In the genomic region with DNA sequence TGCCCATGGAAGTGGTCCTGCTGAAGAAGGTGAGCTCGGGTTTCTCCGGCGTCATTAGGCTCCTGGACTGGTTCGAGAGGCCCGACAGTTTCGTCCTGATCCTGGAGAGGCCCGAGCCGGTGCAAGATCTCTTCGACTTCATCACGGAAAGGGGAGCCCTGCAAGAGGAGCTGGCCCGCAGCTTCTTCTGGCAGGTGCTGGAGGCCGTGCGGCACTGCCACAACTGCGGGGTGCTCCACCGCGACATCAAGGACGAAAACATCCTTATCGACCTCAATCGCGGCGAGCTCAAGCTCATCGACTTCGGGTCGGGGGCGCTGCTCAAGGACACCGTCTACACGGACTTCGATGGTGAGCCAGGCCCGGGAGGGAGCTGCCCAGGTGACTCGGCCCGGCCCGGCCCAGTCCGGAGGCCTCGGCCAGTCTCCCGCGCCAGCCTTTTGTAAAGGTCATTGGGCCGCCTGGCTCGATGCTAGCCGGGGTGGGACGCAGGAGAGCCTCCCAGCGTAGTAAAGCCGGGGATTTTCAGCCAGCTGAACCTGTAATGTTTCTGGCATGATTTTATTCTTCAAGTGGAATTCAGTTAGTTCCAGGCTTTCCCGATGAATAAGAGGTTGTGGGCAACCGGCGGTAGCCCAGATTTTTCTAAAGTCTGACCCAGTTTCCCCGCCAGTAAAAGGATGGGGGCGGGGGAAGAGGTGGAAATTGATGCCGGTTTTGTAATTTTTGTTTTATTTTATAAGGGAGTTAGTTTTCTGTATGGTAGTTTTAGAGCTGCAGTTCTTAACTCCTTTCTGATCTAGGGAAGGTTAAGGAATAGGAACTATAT, we compare ENCODE assay signal across 8 cellular contexts. TPM values are rescaled to one million over a fixed set of nuclear protein-coding genes. Genes with fewer than 3 reads are reported as not detected.
A peak's percentile ranks its signal among the peaks of the same experiment; 100 is the strongest.
DNase-seq lines count a peak whose midpoint lies in the region; ATAC-seq and TF ChIP-seq lines count a peak whose summit lies in the region.

No MANE protein-coding gene starts in this region.

- H3K27me3 Mint-ChIP-seq in stimulated activated memory B cell treated with anti-CD40 and anti-IgM and Interleukin-4, amounts not matched to agents 10 μg/mL and 1 μg/mL and 100 μg/mL, for 72 hours = no peaks in the 10 kb centered on the region

- H3K27ac ChIP-seq in cingulate gyrus (ENCODE audit: low read depth, low read length) (peak overlapping the region; percentile 87), liver (ENCODE audit: low read depth in 1 of 2, low read length in 2 of 2) (peak overlapping the region; percentile 87 to 93)

- H3K9me3 Mint-ChIP-seq in stimulated activated memory B cell treated with anti-CD40 and anti-IgM and Interleukin-4, amounts not matched to agents 10 μg/mL and 1 μg/mL and 100 μg/mL, for 72 hours = no peaks in the 10 kb centered on the region

- peaks cover 18 to 31% (median 26%) of the 10 kb centered on the region in 4 donors for H3K36me3 ChIP-seq in liver (ENCODE audit: control insufficient read depth in 4 of 4, insufficient read depth in 3 of 4, low read depth in 1 of 4, low read length in 3 of 4)

- peaks cover 71% of the 10 kb centered on the region for H3K4me1 Mint-ChIP-seq in stimulated activated memory B cell treated with anti-CD40 and anti-IgM and Interleukin-4, amounts not matched to agents 10 μg/mL and 1 μg/mL and 100 μg/mL, for 72 hours

- peak in 1 of 2 donors; percentile 22 for TF ChIP-seq RAD21 in liver (IDR thresholded peaks at IDR 0.05)

- peak overlapping the region; percentile 84 to 97 (median 94) for H3K4me3 ChIP-seq in liver (ENCODE audit: low read depth in 1 of 3, low read length in 3 of 3)

- H3K36me3 Mint-ChIP-seq in stimulated activated memory B cell treated with anti-CD40 and anti-IgM and Interleukin-4, amounts not matched to agents 10 μg/mL and 1 μg/mL and 100 μg/mL, for 72 hours = peaks cover 38% of the 10 kb centered on the region

- H3K9me3 ChIP-seq in liver (ENCODE audit: control insufficient read depth in 4 of 4, low read length in 3 of 4) = no peaks in the 10 kb centered on the region

- TF ChIP-seq CTCF in liver (IDR thresholded peaks at IDR 0.05; ENCODE audit: low read depth, low read length, missing input control) = no peak

- H3K4me1 ChIP-seq in liver (ENCODE audit: control insufficient read depth in 4 of 4, insufficient read depth in 4 of 4, low read length in 3 of 4) = peaks cover 3 to 17% (median 6%) of the 10 kb centered on the region in 4 donors

- peak overlapping the region; percentile 92 for H3K4me3 Mint-ChIP-seq in stimulated activated memory B cell treated with anti-CD40 and anti-IgM and Interleukin-4, amounts not matched to agents 10 μg/mL and 1 μg/mL and 100 μg/mL, for 72 hours

- H3K27me3 ChIP-seq in liver (ENCODE audit: control insufficient read depth in 4 of 4, insufficient read depth in 4 of 4, low read length in 3 of 4) = no peaks in the 10 kb centered on the region

- DNase-seq in AG08396 (ENCODE audit: low spot score) (peak; percentile 42), HCEC 1CT (peak; percentile 52), T-helper 9 cell (peak; percentile 29), GM19238 (ENCODE audit: insufficient read length, low spot score) (no peak), activated gamma-delta T cell treated with Interleukin-2 at 50 U/mL for 16 hours (no peak)

- no peak for ATAC-seq in stimulated activated memory B cell treated with anti-CD40 and anti-IgM and Interleukin-4, amounts not matched to agents 10 μg/mL and 1 μg/mL and 100 μg/mL, for 72 hours

- peak overlapping the region; percentile 85 to 89 for H3K9ac ChIP-seq in liver (ENCODE audit: low read depth in 1 of 2, low read length in 2 of 2)

- H3K27ac Mint-ChIP-seq in stimulated activated memory B cell treated with anti-CD40 and anti-IgM and Interleukin-4, amounts not matched to agents 10 μg/mL and 1 μg/mL and 100 μg/mL, for 72 hours = peak overlapping the region; percentile 99

- WGBS in liver = 1% methylated on average over 48 of the region's 48 CpGs

TF ChIP-seq in liver, 16 proteins besides CTCF, POLR2A, EP300 and RAD21:
- TF ChIP-seq JUND (IDR thresholded peaks at IDR 0.05) (no peak), NR2F2 (IDR thresholded peaks at IDR 0.05) (no peak), GABPA (IDR thresholded peaks at IDR 0.05 in 1 of 2, conservative IDR thresholded peaks at IDR 0.05 in 1 of 2) (no peak), FOXA2 (IDR thresholded peaks at IDR 0.05) (no peak), HNF4G (IDR thresholded peaks at IDR 0.05) (no peak), FOXA1 (IDR thresholded peaks at IDR 0.05) (no peak), TAF1 (conservative IDR thresholded peaks at IDR 0.05) (no peak), SP1 (IDR thresholded peaks at IDR 0.05) (no peak)
- TF ChIP-seq, protein P1, sequence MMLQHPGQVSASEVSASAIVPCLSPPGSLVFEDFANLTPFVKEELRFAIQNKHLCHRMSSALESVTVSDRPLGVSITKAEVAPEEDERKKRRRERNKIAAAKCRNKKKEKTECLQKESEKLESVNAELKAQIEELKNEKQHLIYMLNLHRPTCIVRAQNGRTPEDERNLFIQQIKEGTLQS (IDR thresholded peaks at IDR 0.05) = no peak
- TF ChIP-seq, protein P2, sequence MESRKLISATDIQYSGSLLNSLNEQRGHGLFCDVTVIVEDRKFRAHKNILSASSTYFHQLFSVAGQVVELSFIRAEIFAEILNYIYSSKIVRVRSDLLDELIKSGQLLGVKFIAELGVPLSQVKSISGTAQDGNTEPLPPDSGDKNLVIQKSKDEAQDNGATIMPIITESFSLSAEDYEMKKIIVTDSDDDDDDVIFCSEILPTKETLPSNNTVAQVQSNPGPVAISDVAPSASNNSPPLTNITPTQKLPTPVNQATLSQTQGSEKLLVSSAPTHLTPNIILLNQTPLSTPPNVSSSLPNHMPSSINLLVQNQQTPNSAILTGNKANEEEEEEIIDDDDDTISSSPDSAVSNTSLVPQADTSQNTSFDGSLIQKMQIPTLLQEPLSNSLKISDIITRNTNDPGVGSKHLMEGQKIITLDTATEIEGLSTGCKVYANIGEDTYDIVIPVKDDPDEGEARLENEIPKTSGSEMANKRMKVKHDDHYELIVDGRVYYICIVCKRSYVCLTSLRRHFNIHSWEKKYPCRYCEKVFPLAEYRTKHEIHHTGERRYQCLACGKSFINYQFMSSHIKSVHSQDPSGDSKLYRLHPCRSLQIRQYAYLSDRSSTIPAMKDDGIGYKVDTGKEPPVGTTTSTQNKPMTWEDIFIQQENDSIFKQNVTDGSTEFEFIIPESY (IDR thresholded peaks at IDR 0.05) = no peak
- TF ChIP-seq, protein P3, sequence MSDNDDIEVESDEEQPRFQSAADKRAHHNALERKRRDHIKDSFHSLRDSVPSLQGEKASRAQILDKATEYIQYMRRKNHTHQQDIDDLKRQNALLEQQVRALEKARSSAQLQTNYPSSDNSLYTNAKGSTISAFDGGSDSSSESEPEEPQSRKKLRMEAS (IDR thresholded peaks at IDR 0.05) = no peak

RNA-seq across cellular contexts. Expression of a gene that starts 1.4 kb away (rescaled TPM):
- total RNA-seq in liver = 100 to 1,000 TPM in 1 of 2 donors, 10 to 100 TPM in 1; 10.9 to 141 TPM
- 10 to 100 TPM in 1 of 2 donors, 1 to 10 TPM in 1; 5.5 to 10.4 TPM for polyA plus RNA-seq in liver

Comparison
In these comparisons a context has a peak if more than half of its experiments do, and no peak if none do; other contexts are left out.
1. DNase-seq: peak in AG08396 (single experiment), HCEC 1CT (single experiment) and T-helper 9 cell (single experiment); none in GM19238 (single experiment) and activated gamma-delta T cell treated with Interleukin-2 at 50 U/mL for 16 hours (single experiment).